Comparison of ENCODE assay signal across 8 cellular contexts in genomic region chr11:110373061-110373702, GRCh38. TPM values are rescaled to one million over a fixed set of nuclear protein-coding genes. Genes with fewer than 3 reads are reported as not detected.
A peak's percentile ranks its signal among the peaks of the same experiment; 100 is the strongest.
DNase-seq lines count a peak whose midpoint lies in the region; ATAC-seq and TF ChIP-seq lines count a peak whose summit lies in the region.

No MANE protein-coding gene starts in this region.

- H3K36me3 Mint-ChIP-seq in activated naive CD8-positive, alpha-beta T cell treated with anti-CD3 and anti-CD28 coated beads for 36 hours: peaks cover 2% of the 10 kb centered on the region
- H3K36me3 Mint-ChIP-seq in immature natural killer cell: no peaks in the 10 kb centered on the region

- no peak overlapping the region for H3K4me3 Mint-ChIP-seq in activated naive CD8-positive, alpha-beta T cell treated with anti-CD3 and anti-CD28 coated beads for 36 hours
- no peak overlapping the region for H3K4me3 Mint-ChIP-seq in immature natural killer cell

- ATAC-seq in GM19025 (IDR thresholded peaks at IDR 0.05; ENCODE audit: low read depth, unreplicated experiment) (peak; percentile 84), HG03095 (IDR thresholded peaks at IDR 0.05; ENCODE audit: unreplicated experiment) (peak; percentile 91), upper lobe of right lung (no peak)

- TF ChIP-seq CTCF in AG04450 (IDR thresholded peaks at IDR 0.05; ENCODE audit: low read depth, low read length) (no peak), upper lobe of right lung (IDR thresholded peaks at IDR 0.05) (no peak)

- no peak for DNase-seq in AG04450 (ENCODE audit: low read depth, low spot score)
- DNase-seq in activated naive CD8-positive, alpha-beta T cell treated with anti-CD3 and anti-CD28 coated beads for 36 hours: no peak
- DNase-seq in upper lobe of right lung: no peak
- no peak for DNase-seq in NCI-H226
- DNase-seq in mesenteric fat pad (ENCODE audit: low spot score): no peak
- DNase-seq in immature natural killer cell: no peak

- intact Hi-C loops in upper lobe of right lung (cut with DNase I): loop anchor here (5.0 kb wide), 1 partner anchor 176 kb away; no protein-coding TSS in a partner anchor

- H3K36me3 ChIP-seq in upper lobe of right lung: no peaks in the 10 kb centered on the region

- H3K4me1 Mint-ChIP-seq in activated naive CD8-positive, alpha-beta T cell treated with anti-CD3 and anti-CD28 coated beads for 36 hours: peaks cover 14% of the 10 kb centered on the region
- peaks cover 0 to 2% of the 10 kb centered on the region in 2 donors for H3K4me1 Mint-ChIP-seq in immature natural killer cell

- H3K9me3 Mint-ChIP-seq in activated naive CD8-positive, alpha-beta T cell treated with anti-CD3 and anti-CD28 coated beads for 36 hours: no peaks in the 10 kb centered on the region
- H3K9me3 Mint-ChIP-seq in immature natural killer cell: no peaks in the 10 kb centered on the region

- peaks cover 4% of the 10 kb centered on the region for H3K27me3 Mint-ChIP-seq in activated naive CD8-positive, alpha-beta T cell treated with anti-CD3 and anti-CD28 coated beads for 36 hours
- peaks cover 0 to 3% (median 0%) of the 10 kb centered on the region in 3 donors for H3K27me3 Mint-ChIP-seq in immature natural killer cell (ENCODE audit: low read depth in 3 of 3)

- CTCF ChIA-PET in AG04450 (lab: Charles Lee): interaction anchor here (4.7 kb wide), 1 partner anchor 172 kb away, joined by 58 read pairs; no protein-coding TSS in a partner anchor

- no peaks in the 10 kb centered on the region for H3K4me1 ChIP-seq in upper lobe of right lung

- H3K27ac ChIP-seq in AG04450 (ENCODE audit: low read depth, low read length) (peak overlapping the region; percentile 48), upper lobe of right lung (peak overlapping the region; percentile 63)

- POLR2A ChIA-PET in AG04450 (lab: Yijun Ruan, JAX): no interaction called here

- no peaks in the 10 kb centered on the region for H3K9me3 ChIP-seq in AG04450 (ENCODE audit: control insufficient read depth, insufficient read depth, low read length)
- H3K9me3 ChIP-seq in upper lobe of right lung: no peaks in the 10 kb centered on the region

- peak overlapping the region; percentile 0 for H3K27ac Mint-ChIP-seq in activated naive CD8-positive, alpha-beta T cell treated with anti-CD3 and anti-CD28 coated beads for 36 hours
- H3K27ac Mint-ChIP-seq in immature natural killer cell: no peak overlapping the region

- H3K4me3 ChIP-seq in AG04450 (ENCODE audit: low read depth, low read length) (peak overlapping the region; percentile 14; the same call in 1 of the 2 replicates), upper lobe of right lung (no peak overlapping the region)

- no peaks in the 10 kb centered on the region for H3K27me3 ChIP-seq in AG04450 (ENCODE audit: control insufficient read depth, insufficient read depth, low read length)
- no peaks in the 10 kb centered on the region for H3K27me3 ChIP-seq in upper lobe of right lung

RNA-seq across cellular contexts. Expression of gene FDX1, which starts 56.6 kb away (rescaled TPM):
- polyA plus RNA-seq in AG04450 (2011; rRNA removed) (6.7 and 8.9 TPM in 2 replicates), immature natural killer cell (10 to 100 TPM; 15.2 to 18.1 (median 16.6) TPM)
- polyA minus RNA-seq in AG04450 (2011; rRNA and poly(A)+ RNA removed): 2.3 and 3.6 TPM in 2 replicates
- 10 to 100 TPM; 18.2 to 19.2 TPM for total RNA-seq in activated naive CD8-positive, alpha-beta T cell treated with anti-CD3 and anti-CD28 coated beads for 36 hours
- total RNA-seq in upper lobe of right lung (21.6 TPM), mesenteric fat pad (12.5 TPM)
